1 cellular context compared by ENCODE assay signal in the genomic region with DNA sequence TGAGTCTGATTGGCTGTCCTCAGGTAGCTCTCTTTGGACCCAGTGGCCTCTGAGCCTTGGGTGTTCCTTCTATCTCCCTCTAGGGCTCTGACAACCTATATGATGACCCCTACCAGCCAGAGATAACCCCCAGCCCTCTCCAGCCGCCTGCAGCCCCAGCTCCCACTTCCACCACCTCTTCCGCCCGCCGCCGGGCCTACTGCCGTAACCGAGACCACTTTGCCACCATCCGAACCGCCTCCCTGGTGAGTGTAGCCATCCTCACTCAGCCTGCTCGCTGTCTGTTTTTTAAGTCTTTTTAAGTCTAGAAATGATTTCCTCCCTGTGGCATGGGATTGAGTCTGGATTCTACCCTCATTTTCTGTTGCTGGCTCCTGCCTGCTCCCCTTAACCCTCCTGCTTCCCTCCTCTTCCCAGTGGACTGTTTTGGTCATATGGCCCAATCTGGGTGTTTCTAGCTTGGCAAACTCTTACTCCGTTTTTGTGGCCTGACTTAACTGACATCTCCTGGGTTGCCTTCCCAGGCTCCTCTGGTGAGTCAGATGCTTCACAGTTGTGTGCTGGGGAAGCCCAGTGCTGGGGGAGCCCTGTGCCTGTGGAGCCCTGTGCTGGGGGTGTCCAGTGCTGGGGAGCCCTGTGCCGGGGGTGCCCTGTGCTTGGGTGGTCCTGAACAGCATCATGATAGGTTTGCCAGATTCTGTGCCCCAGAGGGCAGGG.
TF ChIP-seq lines count a peak whose summit lies in the region.

No MANE protein-coding gene starts in this region.

TF ChIP-seq in SK-N-SH, 30 proteins besides CTCF, POLR2A, EP300 and RAD21:
- TF ChIP-seq FOSL2 (IDR thresholded peaks at IDR 0.05; ENCODE audit: borderline replicate concordance, low read depth): no peak
- no peak for TF ChIP-seq TEAD4 (IDR thresholded peaks at IDR 0.05; ENCODE audit: borderline replicate concordance, insufficient read depth)
- TF ChIP-seq FOXM1 (IDR thresholded peaks at IDR 0.05; ENCODE audit: low read depth): no peak
- TF ChIP-seq RXRA (IDR thresholded peaks at IDR 0.05; ENCODE audit: borderline replicate concordance, low read depth): no peak
- no peak for TF ChIP-seq FOXJ3 (CRISPR knock-in tag; IDR thresholded peaks at IDR 0.05)
- TF ChIP-seq, protein P1, sequence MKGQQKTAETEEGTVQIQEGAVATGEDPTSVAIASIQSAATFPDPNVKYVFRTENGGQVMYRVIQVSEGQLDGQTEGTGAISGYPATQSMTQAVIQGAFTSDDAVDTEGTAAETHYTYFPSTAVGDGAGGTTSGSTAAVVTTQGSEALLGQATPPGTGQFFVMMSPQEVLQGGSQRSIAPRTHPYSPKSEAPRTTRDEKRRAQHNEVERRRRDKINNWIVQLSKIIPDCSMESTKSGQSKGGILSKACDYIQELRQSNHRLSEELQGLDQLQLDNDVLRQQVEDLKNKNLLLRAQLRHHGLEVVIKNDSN (IDR thresholded peaks at IDR 0.05; ENCODE audit: borderline replicate concordance, low read depth): no peak
- no peak for TF ChIP-seq NRF1 (IDR thresholded peaks at IDR 0.05; ENCODE audit: low read depth, low read length)
- TF ChIP-seq MXI1 (IDR thresholded peaks at IDR 0.05; ENCODE audit: low read depth, low read length): no peak
